ENCODE assay signal across 1 cellular context in the genomic region with DNA sequence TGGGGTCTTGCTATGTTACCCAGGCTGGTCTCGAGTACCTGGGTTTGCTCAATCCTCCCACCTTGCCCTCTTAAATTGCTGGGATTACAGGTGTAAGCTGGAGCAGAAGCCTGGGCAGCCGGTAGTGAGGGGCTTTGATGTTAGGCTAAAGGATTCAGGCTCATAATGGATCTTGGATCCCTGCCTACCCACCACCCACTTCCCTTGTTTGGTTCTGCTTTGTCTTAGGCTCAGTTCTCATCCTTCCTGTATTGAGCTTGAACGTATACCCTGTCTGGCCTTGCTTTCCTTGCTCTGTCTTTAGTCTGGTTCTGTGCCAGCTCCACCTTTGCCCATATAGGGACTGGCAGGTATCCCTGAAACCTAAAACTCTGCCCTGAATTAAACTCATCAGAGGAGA.
TF ChIP-seq lines count a peak whose summit lies in the region.

No MANE protein-coding gene starts in this region.

TF ChIP-seq in GM23338, 12 proteins besides CTCF, POLR2A, EP300 and RAD21 (continued from another document):
- TF ChIP-seq REST (IDR thresholded peaks at IDR 0.05; ENCODE audit: unreplicated experiment): no peak
- no peak for TF ChIP-seq EZH2phosphoT487 (IDR thresholded peaks at IDR 0.05; ENCODE audit: unreplicated experiment)
- no peak for TF ChIP-seq CREB1 (CRISPR knock-in tag; IDR thresholded peaks at IDR 0.05; ENCODE audit: low read depth)
